ENCODE assay signal across 29 cellular contexts in genomic region chr18:49028801-49029506, GRCh38.
A peak's percentile ranks its signal among the peaks of the same experiment; 100 is the strongest.
DNase-seq lines count a peak whose midpoint lies in the region; ATAC-seq, FAIRE-seq and TF ChIP-seq lines count a peak whose summit lies in the region.
"Had no signal": no experiment of that assay in that cellular context is flagged by ENCODE, and none has a peak within 500 bp of the region (broad histone marks: within the 10 kb centered on the region; RNA-seq: fewer than 3 reads in every experiment).

No MANE protein-coding gene starts in this region.

- H3K9me2 ChIP-seq in PC-3 (replicated peaks; ENCODE audit: low read length): no peaks in the 10 kb centered on the region

- no peak for ATAC-seq in activated CD4-positive, alpha-beta T cell treated with anti-CD3 and anti-CD28 coated beads for 36 hours
- no peak for ATAC-seq in natural killer cell treated with Interleukin-12 subunit alpha and Interleukin-12 subunit beta and Interleukin-15 and Interleukin-18, amount 100 ng/mL, for 72 hours
- ATAC-seq in natural killer cell (no peak), PC-3 (no peak)

- POLR2A ChIA-PET in activated CD4-positive, alpha-beta T cell treated with anti-CD3 and anti-CD28 coated beads, Interleukin-2, amount 10 ng/mL, durations not matched to agents 7 days and 5 days (lab: Charles Lee): no interaction called here
- POLR2A ChIA-PET in activated CD4-positive, alpha-beta T cell treated with anti-CD3 and anti-CD28 coated beads for 36 hours (lab: Charles Lee): no interaction called here
- POLR2A ChIA-PET in PC-3 (lab: Charles Lee; ENCODE audit: unreplicated experiment): no interaction called here

- no peaks in the 10 kb centered on the region for H4K20me1 ChIP-seq in PC-3 (ENCODE audit: low read length)
- H4K20me1 ChIP-seq: BLaER1 treated with 17β-estradiol and CSF1 and Interleukin-3, amounts not matched to agents 10 nM and 100 nM had no signal

- no peak for TF ChIP-seq CTCF in natural killer cell (IDR thresholded peaks at IDR 0.05)
- TF ChIP-seq CTCF in kidney (IDR thresholded peaks at IDR 0.05; ENCODE audit: borderline replicate concordance, extremely low read depth, insufficient read depth): no peak
- TF ChIP-seq CTCF in PC-3 (conservative IDR thresholded peaks at IDR 0.05; ENCODE audit: low read depth, low read length): no peak

- FAIRE-seq in kidney (lab: Jason Lieb, UNC): no peak
- FAIRE-seq: GM12891 had no signal

- H3K27me3 ChIP-seq in PC-3 (ENCODE audit: low read length): no peaks in the 10 kb centered on the region
- H3K27me3 ChIP-seq: SJSA1 had no signal

- H3K9ac ChIP-seq in kidney (ENCODE audit: low read length in 2 of 2) (no peak overlapping the region), PC-3 (ENCODE audit: low read length) (no peak overlapping the region)
- H3K9ac ChIP-seq: BLaER1 treated with 17β-estradiol and CSF1 and Interleukin-3, amounts not matched to agents 10 nM and 100 nM had no signal

- no peaks in the 10 kb centered on the region for H3K4me1 ChIP-seq in kidney (ENCODE audit: control insufficient read depth in 1 of 2, insufficient read depth in 1 of 2, low read depth in 1 of 2, low read length in 2 of 2)
- no peaks in the 10 kb centered on the region for H3K4me1 ChIP-seq in PC-3 (ENCODE audit: insufficient read depth, low read length)
- H3K4me1 ChIP-seq: HAP-1, SJSA1 had no signal

- H3K79me2 ChIP-seq in PC-3 (ENCODE audit: low read length): no peaks in the 10 kb centered on the region

- H3K9me3 ChIP-seq in kidney (ENCODE audit: control insufficient read depth in 1 of 2, low read length in 2 of 2) (no peaks in the 10 kb centered on the region), PC-3 (ENCODE audit: low read length) (no peaks in the 10 kb centered on the region)
- H3K9me3 ChIP-seq: HAP-1, SJSA1 had no signal

- no peak overlapping the region for H3K27ac Mint-ChIP-seq in activated CD4-positive, alpha-beta T cell treated with anti-CD3 and anti-CD28 coated beads, Interleukin-2, amount 10 ng/mL, durations not matched to agents 7 days and 5 days
- H3K27ac Mint-ChIP-seq in activated CD4-positive, alpha-beta T cell treated with anti-CD3 and anti-CD28 coated beads for 36 hours: no peak overlapping the region
- H3K27ac Mint-ChIP-seq in natural killer cell treated with Interleukin-12 subunit alpha and Interleukin-12 subunit beta and Interleukin-15 and Interleukin-18, amount 100 ng/mL, for 72 hours: no peak overlapping the region
- H3K27ac Mint-ChIP-seq in natural killer cell: no peak overlapping the region
- H3K27ac Mint-ChIP-seq: CD4-positive, alpha-beta memory T cell had no signal

- CTCF ChIA-PET in activated CD4-positive, alpha-beta T cell treated with anti-CD3 and anti-CD28 coated beads, Interleukin-2, amount 10 ng/mL, durations not matched to agents 7 days and 5 days (lab: Charles Lee): interaction anchor here (1.2 kb wide), 1 partner anchor 13 kb away, joined by 3 read pairs; no protein-coding TSS in a partner anchor
- CTCF ChIA-PET in activated CD4-positive, alpha-beta T cell treated with anti-CD3 and anti-CD28 coated beads for 36 hours (lab: Charles Lee): interaction anchor here (0.7 to 0.9 kb wide), 2 partner anchors 13 to 32 kb away, joined by 3 to 4 read pairs; no protein-coding TSS in a partner anchor
- CTCF ChIA-PET in PC-3 (lab: Charles Lee): no interaction called here

- no peaks in the 10 kb centered on the region for H3K36me3 Mint-ChIP-seq in activated CD4-positive, alpha-beta T cell treated with anti-CD3 and anti-CD28 coated beads, Interleukin-2, amount 10 ng/mL, durations not matched to agents 7 days and 5 days (ENCODE audit: low read depth)
- no peaks in the 10 kb centered on the region for H3K36me3 Mint-ChIP-seq in activated CD4-positive, alpha-beta T cell treated with anti-CD3 and anti-CD28 coated beads for 36 hours (ENCODE audit: low read depth)
- no peaks in the 10 kb centered on the region for H3K36me3 Mint-ChIP-seq in natural killer cell treated with Interleukin-12 subunit alpha and Interleukin-12 subunit beta and Interleukin-15 and Interleukin-18, amount 100 ng/mL, for 72 hours
- no peaks in the 10 kb centered on the region for H3K36me3 Mint-ChIP-seq in natural killer cell
- H3K36me3 Mint-ChIP-seq: CD4-positive, alpha-beta memory T cell had no signal

- H3K4me3 Mint-ChIP-seq in activated CD4-positive, alpha-beta T cell treated with anti-CD3 and anti-CD28 coated beads, Interleukin-2, amount 10 ng/mL, durations not matched to agents 7 days and 5 days: no peak overlapping the region
- no peak overlapping the region for H3K4me3 Mint-ChIP-seq in activated CD4-positive, alpha-beta T cell treated with anti-CD3 and anti-CD28 coated beads for 36 hours
- no peak overlapping the region for H3K4me3 Mint-ChIP-seq in natural killer cell treated with Interleukin-12 subunit alpha and Interleukin-12 subunit beta and Interleukin-15 and Interleukin-18, amount 100 ng/mL, for 72 hours
- H3K4me3 Mint-ChIP-seq in natural killer cell: no peak overlapping the region
- H3K4me3 Mint-ChIP-seq: CD4-positive, alpha-beta memory T cell had no signal

- no peaks in the 10 kb centered on the region for H3K36me3 ChIP-seq in kidney (ENCODE audit: control insufficient read depth in 1 of 2, insufficient read depth in 2 of 2, low read length in 2 of 2)
- H3K36me3 ChIP-seq in PC-3 (ENCODE audit: low read depth, low read length): no peaks in the 10 kb centered on the region
- H3K36me3 ChIP-seq: HAP-1, SJSA1 had no signal

- peaks cover 11% of the 10 kb centered on the region for H3K27me3 Mint-ChIP-seq in activated CD4-positive, alpha-beta T cell treated with anti-CD3 and anti-CD28 coated beads, Interleukin-2, amount 10 ng/mL, durations not matched to agents 7 days and 5 days
- no peaks in the 10 kb centered on the region for H3K27me3 Mint-ChIP-seq in activated CD4-positive, alpha-beta T cell treated with anti-CD3 and anti-CD28 coated beads for 36 hours
- no peaks in the 10 kb centered on the region for H3K27me3 Mint-ChIP-seq in natural killer cell treated with Interleukin-12 subunit alpha and Interleukin-12 subunit beta and Interleukin-15 and Interleukin-18, amount 100 ng/mL, for 72 hours
- H3K27me3 Mint-ChIP-seq in natural killer cell (ENCODE audit: low read depth in 2 of 2): peaks cover 0 to 3% of the 10 kb centered on the region in 2 donors

- intact Hi-C loops in activated CD4-positive, alpha-beta T cell treated with anti-CD3 and anti-CD28 coated beads for 36 hours (cut with DNase I, micrococcal nuclease): loop anchor here in 1 of 2 experiments (10.0 kb wide), 1 partner anchor 206 kb away; no protein-coding TSS in a partner anchor
- intact Hi-C loops in natural killer cell (cut with micrococcal nuclease): no loop called here
- intact Hi-C loops in kidney (cut with DNase I): no loop called here
- intact Hi-C loops in PC-3 (cut with micrococcal nuclease): no loop called here

- H3K4me1 Mint-ChIP-seq in activated CD4-positive, alpha-beta T cell treated with anti-CD3 and anti-CD28 coated beads, Interleukin-2, amount 10 ng/mL, durations not matched to agents 7 days and 5 days: peaks cover 22% of the 10 kb centered on the region
- H3K4me1 Mint-ChIP-seq in activated CD4-positive, alpha-beta T cell treated with anti-CD3 and anti-CD28 coated beads for 36 hours: peaks cover 20% of the 10 kb centered on the region
- peaks cover 17 to 31% of the 10 kb centered on the region in 2 donors for H3K4me1 Mint-ChIP-seq in natural killer cell treated with Interleukin-12 subunit alpha and Interleukin-12 subunit beta and Interleukin-15 and Interleukin-18, amount 100 ng/mL, for 72 hours (ENCODE audit: low read depth in 2 of 2)
- H3K4me1 Mint-ChIP-seq in natural killer cell: peaks cover 21 to 40% of the 10 kb centered on the region in 2 donors

- H3K9me3 Mint-ChIP-seq in activated CD4-positive, alpha-beta T cell treated with anti-CD3 and anti-CD28 coated beads, Interleukin-2, amount 10 ng/mL, durations not matched to agents 7 days and 5 days: no peaks in the 10 kb centered on the region
- no peaks in the 10 kb centered on the region for H3K9me3 Mint-ChIP-seq in activated CD4-positive, alpha-beta T cell treated with anti-CD3 and anti-CD28 coated beads for 36 hours (ENCODE audit: low read depth)
- H3K9me3 Mint-ChIP-seq in natural killer cell treated with Interleukin-12 subunit alpha and Interleukin-12 subunit beta and Interleukin-15 and Interleukin-18, amount 100 ng/mL, for 72 hours: no peaks in the 10 kb centered on the region
- no peaks in the 10 kb centered on the region for H3K9me3 Mint-ChIP-seq in natural killer cell
- H3K9me3 Mint-ChIP-seq: CD4-positive, alpha-beta memory T cell had no signal

- H3K4me2 ChIP-seq in PC-3 (ENCODE audit: low read length): no peak overlapping the region
- H3K4me2 ChIP-seq: PC-9 had no signal

- H2AFZ ChIP-seq in PC-3 (ENCODE audit: low read length): no peak overlapping the region
- H2AFZ ChIP-seq: PC-9 had no signal

- no peak overlapping the region for H3K4me3 ChIP-seq in kidney (ENCODE audit: low read length in 2 of 2)
- H3K4me3 ChIP-seq in PC-3 (ENCODE audit: low read length): no peak overlapping the region
- H3K4me3 ChIP-seq: BLaER1 treated with 17β-estradiol and CSF1 and Interleukin-3, amounts not matched to agents 10 nM and 100 nM; HAP-1; PC-9; SJSA1 had no signal

- DNase-seq in activated CD4-positive, alpha-beta T cell treated with anti-CD3 and anti-CD28 coated beads, Interleukin-2, amount 10 ng/mL, durations not matched to agents 7 days and 5 days: peak; percentile 4
- no peak for DNase-seq in activated CD4-positive, alpha-beta T cell treated with anti-CD3 and anti-CD28 coated beads for 36 hours
- DNase-seq in natural killer cell treated with Interleukin-12 subunit alpha and Interleukin-12 subunit beta and Interleukin-15 and Interleukin-18, amount 100 ng/mL, for 72 hours (ENCODE audit: low spot score): peak; percentile 31
- DNase-seq in natural killer cell (no peak), kidney (peak; percentile 48), germinal center (ENCODE audit: low spot score) (no peak), PC-3 (no peak), NCI-H1048 (lab: John Stamatoyannopoulos, UW) (no peak)
- DNase-seq: CD4-positive, alpha-beta memory T cell; COR-L47; EL; GDM1; GOT3; KBM-7; MV-4-11; NCI-H1105 treated with DMSO at 0.1 percent for 48 hours; NCI-H146; NCI-H1930; NCI-H446; NCI-H524 treated with DMSO at 0.1 percent for 48 hours; NCI-H774; PC-9; Right ventricle myocardium superior; RPMI8226 had no signal

- H3F3A ChIP-seq in PC-3 (ENCODE audit: low read length, unreplicated experiment): no peaks in the 10 kb centered on the region

- BruUV-seq in PC-3 (replicated peaks; lab: Mats Ljungman, UMichigan): no TSS peak

- H3K27ac ChIP-seq in kidney (ENCODE audit: low read depth in 2 of 2, low read length in 2 of 2) (no peak overlapping the region), PC-3 (ENCODE audit: low read length) (no peak overlapping the region)
- H3K27ac ChIP-seq: 22Rv1, PC-9, SJSA1 had no signal

Comparison
In these comparisons a context has a peak if more than half of its experiments do, and no peak if none do; other contexts are left out.
1. DNase-seq: peak in activated CD4-positive, alpha-beta T cell treated with anti-CD3 and anti-CD28 coated beads, Interleukin-2, amount 10 ng/mL, durations not matched to agents 7 days and 5 days (single experiment), natural killer cell treated with Interleukin-12 subunit alpha and Interleukin-12 subunit beta and Interleukin-15 and Interleukin-18, amount 100 ng/mL, for 72 hours (single experiment) and kidney (single experiment); none in activated CD4-positive, alpha-beta T cell treated with anti-CD3 and anti-CD28 coated beads for 36 hours (single experiment), natural killer cell (single experiment), germinal center (single experiment), PC-3 (single experiment) and NCI-H1048 (single experiment).